ENCODE assay signal across 23 cellular contexts in genomic region chr11:86593833-86594232, GRCh38.
DNase-seq lines count a peak whose midpoint lies in the region; ATAC-seq, FAIRE-seq and TF ChIP-seq lines count a peak whose summit lies in the region.
"Had no signal": no experiment of that assay in that cellular context is flagged by ENCODE, and none has a peak within 500 bp of the region (broad histone marks: within the 10 kb centered on the region; RNA-seq: fewer than 3 reads in every experiment).

No MANE protein-coding gene starts in this region.

- H3K4me1 Mint-ChIP-seq in activated T-cell treated with anti-CD3 and anti-CD28 coated beads, Interleukin-2, amount 50 U/mL, for 72 hours (ENCODE audit: low read depth), result peaks cover 54% of the 10 kb centered on the region
- H3K4me1 Mint-ChIP-seq in astrocyte (ENCODE audit: low read depth, unreplicated experiment), result peaks cover 66% of the 10 kb centered on the region

- dilution Hi-C loops in keratinocyte (cut with MboI; ENCODE audit: extremely low pct_ligation_motif_present, low sequenced_read_pairs), result no loop called here

- no peaks in the 10 kb centered on the region for H3K9me1 ChIP-seq in keratinocyte (ENCODE audit: control insufficient read depth, extremely low read depth, insufficient read depth, low read length)

- no peak overlapping the region for H3K4me3 ChIP-seq in Loucy (ENCODE audit: low read length, poor library complexity, severe bottlenecking)
- H3K4me3 ChIP-seq in astrocyte (ENCODE audit: insufficient read depth, low read depth, low read length), result no peak overlapping the region
- no peak overlapping the region for H3K4me3 ChIP-seq in keratinocyte (ENCODE audit: control insufficient read depth in 2 of 3, extremely low read depth in 1 of 3, insufficient read depth in 2 of 3, low read depth in 1 of 3, low read length in 3 of 3)
- no peak overlapping the region for H3K4me3 ChIP-seq in upper lobe of right lung
- H3K4me3 ChIP-seq: GM23338, testis, uterus had no signal

- no peaks in the 10 kb centered on the region for H4K20me1 ChIP-seq in Loucy (ENCODE audit: insufficient read depth, low read length, poor library complexity, severe bottlenecking)
- no peaks in the 10 kb centered on the region for H4K20me1 ChIP-seq in astrocyte (ENCODE audit: insufficient read depth, low read length)
- H4K20me1 ChIP-seq in keratinocyte (ENCODE audit: control insufficient read depth, extremely low read depth, insufficient read depth, low read length), result no peaks in the 10 kb centered on the region

- TF ChIP-seq CTCF in Loucy (conservative IDR thresholded peaks at IDR 0.05; ENCODE audit: low read length), result no peak
- no peak for TF ChIP-seq CTCF in astrocyte (IDR thresholded peaks at IDR 0.05; ENCODE audit: insufficient read depth, low read depth, low read length)
- no peak for TF ChIP-seq CTCF in keratinocyte (optimal IDR thresholded peaks at IDR 0.05 in 1 of 3, IDR thresholded peaks at IDR 0.05 in 1 of 3, conservative IDR thresholded peaks at IDR 0.05 in 1 of 3; ENCODE audit: extremely low read depth in 1 of 3, insufficient read depth in 2 of 3, low read length in 3 of 3)
- no peak for TF ChIP-seq CTCF in upper lobe of right lung (IDR thresholded peaks at IDR 0.05)

- peak overlapping the region; percentile 63 for H3K4me2 ChIP-seq in Loucy (ENCODE audit: low read depth, low read length, poor library complexity, severe bottlenecking)
- H3K4me2 ChIP-seq in astrocyte (ENCODE audit: low read length), result no peak overlapping the region
- no peak overlapping the region for H3K4me2 ChIP-seq in keratinocyte (ENCODE audit: control insufficient read depth, extremely low read depth, insufficient read depth, low read depth, low read length)

- H3K27ac Mint-ChIP-seq in activated T-cell treated with anti-CD3 and anti-CD28 coated beads, Interleukin-2, amount 50 U/mL, for 72 hours, result peak overlapping the region; percentile 85
- H3K27ac Mint-ChIP-seq in astrocyte (ENCODE audit: unreplicated experiment), result peak overlapping the region; percentile 97

- H3K9ac ChIP-seq in Loucy (ENCODE audit: low read depth, low read length, poor library complexity, severe bottlenecking) (peak overlapping the region; percentile 65), astrocyte (ENCODE audit: low read length) (no peak overlapping the region), keratinocyte (ENCODE audit: control insufficient read depth, extremely low read depth, insufficient read depth, low read length) (no peak overlapping the region)

- no peak for ATAC-seq in activated T-cell treated with anti-CD3 and anti-CD28 coated beads, Interleukin-2, amount 50 U/mL, for 72 hours (replicated peaks in 1 of 2)
- ATAC-seq in HG03139 (IDR thresholded peaks at IDR 0.05; ENCODE audit: unreplicated experiment) (no peak), upper lobe of right lung (no peak), GM19395 (IDR thresholded peaks at IDR 0.05; ENCODE audit: unreplicated experiment) (no peak)
- ATAC-seq: GM23338 had no signal

- FAIRE-seq in astrocyte (lab: Jason Lieb, UNC) (no peak), keratinocyte (lab: Jason Lieb, UNC) (no peak)

- H3K9me3 Mint-ChIP-seq in activated T-cell treated with anti-CD3 and anti-CD28 coated beads, Interleukin-2, amount 50 U/mL, for 72 hours, result peaks cover 0 to 3% of the 10 kb centered on the region in 2 donors
- H3K9me3 Mint-ChIP-seq in astrocyte (ENCODE audit: unreplicated experiment), result peaks cover 5% of the 10 kb centered on the region
- H3K9me3 Mint-ChIP-seq: activated CD8-positive, alpha-beta T cell treated with anti-CD3 and anti-CD28 coated beads for 36 hours; activated naive CD4-positive, alpha-beta T cell treated with anti-CD3 and anti-CD28 coated beads, Interleukin-2, amount 50 U/mL, for 24 hours; neural crest cell had no signal

- no peaks in the 10 kb centered on the region for H3K9me3 ChIP-seq in Loucy (ENCODE audit: insufficient read depth, low read depth, low read length)
- H3K9me3 ChIP-seq in astrocyte (ENCODE audit: insufficient read depth, low read depth, low read length), result no peaks in the 10 kb centered on the region
- no peaks in the 10 kb centered on the region for H3K9me3 ChIP-seq in keratinocyte (ENCODE audit: control insufficient read depth, low read depth, low read length)
- no peaks in the 10 kb centered on the region for H3K9me3 ChIP-seq in upper lobe of right lung
- H3K9me3 ChIP-seq: BE2C, testis, uterus had no signal

- H3K27ac ChIP-seq in astrocyte (ENCODE audit: low read depth, low read length) (peak overlapping the region; percentile 94), keratinocyte (ENCODE audit: control insufficient read depth, insufficient read depth, low read length) (peak overlapping the region; percentile 38), upper lobe of right lung (no peak overlapping the region)
- H3K27ac ChIP-seq: testis had no signal

- H3K9me2 ChIP-seq in Loucy (replicated peaks; ENCODE audit: low read depth, low read length), result no peaks in the 10 kb centered on the region

- peaks cover 6 to 13% of the 10 kb centered on the region in 2 donors for H3K36me3 Mint-ChIP-seq in activated T-cell treated with anti-CD3 and anti-CD28 coated beads, Interleukin-2, amount 50 U/mL, for 72 hours (ENCODE audit: insufficient read depth in 2 of 2)
- peaks cover 10% of the 10 kb centered on the region for H3K36me3 Mint-ChIP-seq in astrocyte (ENCODE audit: low read depth, unreplicated experiment)
- H3K36me3 Mint-ChIP-seq: activated naive CD4-positive, alpha-beta T cell treated with anti-CD3 and anti-CD28 coated beads, Interleukin-2, amount 50 U/mL, for 24 hours had no signal

- H3K27me3 ChIP-seq in Loucy (ENCODE audit: insufficient read depth, low read length, poor library complexity, severe bottlenecking), result no peaks in the 10 kb centered on the region
- no peaks in the 10 kb centered on the region for H3K27me3 ChIP-seq in astrocyte (ENCODE audit: insufficient read depth, low read length)
- H3K27me3 ChIP-seq in keratinocyte (ENCODE audit: control insufficient read depth, extremely low read depth, insufficient read depth, low read length), result no peaks in the 10 kb centered on the region
- no peaks in the 10 kb centered on the region for H3K27me3 ChIP-seq in upper lobe of right lung
- H3K27me3 ChIP-seq: BE2C, testis, uterus had no signal

- H3K27me3 Mint-ChIP-seq in activated T-cell treated with anti-CD3 and anti-CD28 coated beads, Interleukin-2, amount 50 U/mL, for 72 hours (ENCODE audit: low read depth), result no peaks in the 10 kb centered on the region
- H3K27me3 Mint-ChIP-seq in astrocyte (ENCODE audit: low read depth, unreplicated experiment), result no peaks in the 10 kb centered on the region
- H3K27me3 Mint-ChIP-seq: activated CD8-positive, alpha-beta T cell treated with anti-CD3 and anti-CD28 coated beads for 36 hours; activated naive CD4-positive, alpha-beta T cell treated with anti-CD3 and anti-CD28 coated beads, Interleukin-2, amount 50 U/mL, for 24 hours had no signal

- DNase-seq in activated T-cell treated with anti-CD3 and anti-CD28 coated beads, Interleukin-2, amount 50 U/mL, for 72 hours, result no peak
- no peak for DNase-seq in activated T-cell treated with anti-CD3 and anti-CD28 coated beads for 4 hours
- DNase-seq in astrocyte (ENCODE audit: low read depth), result no peak
- DNase-seq in keratinocyte (ENCODE audit: low read depth, low spot score), result no peak
- DNase-seq in upper lobe of right lung, result no peak
- DNase-seq: activated CD8-positive, alpha-beta T cell treated with anti-CD3 and anti-CD28 coated beads for 36 hours; BE2C; cerebellar nuclear complex; foreskin melanocyte; NCI-H1105; NCI-H2029; right cardiac atrium; Right ventricle myocardium superior; stimulated activated CD4-positive, alpha-beta T cell treated with anti-CD3 and anti-CD28 coated beads, Interleukin-4, amount 100 ng/mL, for 4 hours; stimulated activated naive CD4-positive, alpha-beta T cell treated with Interleukin-2 at 50 U/mL for 16 hours; testis; uterus had no signal

- H3F3A ChIP-seq in Loucy (ENCODE audit: low read depth), result no peaks in the 10 kb centered on the region

- H3K4me1 ChIP-seq in Loucy (ENCODE audit: insufficient read depth, low read length, poor library complexity, severe bottlenecking), result peaks cover 48% of the 10 kb centered on the region
- peaks cover 25% of the 10 kb centered on the region for H3K4me1 ChIP-seq in astrocyte (ENCODE audit: insufficient read depth, low read length)
- H3K4me1 ChIP-seq in keratinocyte (ENCODE audit: control insufficient read depth, extremely low read depth, insufficient read depth, low read length), result peaks cover 39% of the 10 kb centered on the region
- peaks cover 16% of the 10 kb centered on the region for H3K4me1 ChIP-seq in upper lobe of right lung

- H3K36me3 ChIP-seq in Loucy (ENCODE audit: insufficient read depth, low read length) (no peaks in the 10 kb centered on the region), astrocyte (ENCODE audit: insufficient read depth, low read length) (no peaks in the 10 kb centered on the region), keratinocyte (ENCODE audit: control insufficient read depth in 2 of 2, extremely low read depth in 1 of 2, insufficient read depth in 2 of 2, low read length in 2 of 2) (no peaks in the 10 kb centered on the region), upper lobe of right lung (no peaks in the 10 kb centered on the region)
- H3K36me3 ChIP-seq: BE2C, uterus had no signal

- intact Hi-C loops in upper lobe of right lung (cut with DNase I), result no loop called here

- H2AFZ ChIP-seq in Loucy (ENCODE audit: low read length) (no peak overlapping the region), astrocyte (ENCODE audit: low read depth, low read length) (no peak overlapping the region), keratinocyte (ENCODE audit: control insufficient read depth, low read length) (no peak overlapping the region)
- H2AFZ ChIP-seq: GM23338 had no signal

- H3K79me2 ChIP-seq in Loucy (ENCODE audit: insufficient read depth, low read length), result peaks cover 5% of the 10 kb centered on the region; the same call in 1 of the 2 replicates
- peaks cover 6% of the 10 kb centered on the region for H3K79me2 ChIP-seq in astrocyte (ENCODE audit: insufficient read depth, low read length)
- H3K79me2 ChIP-seq in keratinocyte (ENCODE audit: control insufficient read depth, insufficient read depth, low read length), result no peaks in the 10 kb centered on the region

- peak overlapping the region in 1 of 2 donors; percentile 34 for H3K4me3 Mint-ChIP-seq in activated T-cell treated with anti-CD3 and anti-CD28 coated beads, Interleukin-2, amount 50 U/mL, for 72 hours
- H3K4me3 Mint-ChIP-seq in astrocyte (ENCODE audit: unreplicated experiment), result no peak overlapping the region
- H3K4me3 Mint-ChIP-seq: activated CD8-positive, alpha-beta T cell treated with anti-CD3 and anti-CD28 coated beads for 36 hours; GM23338 had no signal
